ENCODE assay signal across 2 cellular contexts in the genomic region with DNA sequence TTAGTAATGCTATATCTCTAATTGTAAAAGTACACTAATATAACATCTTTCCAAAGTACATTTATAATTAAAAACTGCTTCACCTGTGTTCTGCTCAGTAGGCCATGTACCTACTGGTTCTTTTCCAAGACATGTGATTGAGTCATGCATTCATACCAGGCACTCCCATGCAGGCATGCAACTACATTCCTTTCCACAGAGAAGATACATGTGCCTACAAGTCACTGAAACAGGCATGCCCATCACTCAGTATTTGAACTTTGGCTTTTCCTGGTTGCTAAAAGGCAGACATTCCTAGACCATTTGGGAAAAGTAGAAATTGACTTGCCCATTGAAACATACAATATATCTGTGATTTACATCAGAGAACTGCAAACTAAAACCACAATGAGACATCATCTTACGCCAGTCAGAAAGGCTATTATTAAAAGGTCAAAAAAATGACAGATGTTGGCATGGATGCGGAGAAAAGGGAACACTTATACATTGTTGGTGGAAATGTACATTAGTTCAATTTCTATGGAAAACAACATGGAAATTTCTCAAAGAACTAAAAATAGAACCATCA.
A peak's percentile ranks its signal among the peaks of the same experiment; 100 is the strongest.
TF ChIP-seq lines count a peak whose summit lies in the region.

No MANE protein-coding gene starts in this region.

TF ChIP-seq in SK-N-SH, 30 proteins besides CTCF, POLR2A, EP300 and RAD21 (continued from another document):
- no peak for TF ChIP-seq USF2 (IDR thresholded peaks at IDR 0.05; ENCODE audit: borderline replicate concordance, low read depth, low read length)
- TF ChIP-seq TAF1 (IDR thresholded peaks at IDR 0.05; ENCODE audit: borderline replicate concordance, low read depth, low read length) = no peak
- no peak for TF ChIP-seq FOXJ3 (CRISPR knock-in tag; IDR thresholded peaks at IDR 0.05)
- no peak for TF ChIP-seq SMC3 (IDR thresholded peaks at IDR 0.05; ENCODE audit: low read depth, low read length)
- TF ChIP-seq TEAD4 (IDR thresholded peaks at IDR 0.05; ENCODE audit: borderline replicate concordance, insufficient read depth) = no peak
- TF ChIP-seq TCF12 (IDR thresholded peaks at IDR 0.05) = peak; percentile 50
- no peak for TF ChIP-seq ELF1 (IDR thresholded peaks at IDR 0.05)
- no peak for TF ChIP-seq MEF2A (IDR thresholded peaks at IDR 0.05; ENCODE audit: borderline replicate concordance, low read depth)
- TF ChIP-seq GATA2 (CRISPR knock-in tag; IDR thresholded peaks at IDR 0.05) = no peak
- TF ChIP-seq, protein P1, sequence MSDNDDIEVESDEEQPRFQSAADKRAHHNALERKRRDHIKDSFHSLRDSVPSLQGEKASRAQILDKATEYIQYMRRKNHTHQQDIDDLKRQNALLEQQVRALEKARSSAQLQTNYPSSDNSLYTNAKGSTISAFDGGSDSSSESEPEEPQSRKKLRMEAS (IDR thresholded peaks at IDR 0.05; ENCODE audit: low read depth) = no peak
- TF ChIP-seq, protein P2, sequence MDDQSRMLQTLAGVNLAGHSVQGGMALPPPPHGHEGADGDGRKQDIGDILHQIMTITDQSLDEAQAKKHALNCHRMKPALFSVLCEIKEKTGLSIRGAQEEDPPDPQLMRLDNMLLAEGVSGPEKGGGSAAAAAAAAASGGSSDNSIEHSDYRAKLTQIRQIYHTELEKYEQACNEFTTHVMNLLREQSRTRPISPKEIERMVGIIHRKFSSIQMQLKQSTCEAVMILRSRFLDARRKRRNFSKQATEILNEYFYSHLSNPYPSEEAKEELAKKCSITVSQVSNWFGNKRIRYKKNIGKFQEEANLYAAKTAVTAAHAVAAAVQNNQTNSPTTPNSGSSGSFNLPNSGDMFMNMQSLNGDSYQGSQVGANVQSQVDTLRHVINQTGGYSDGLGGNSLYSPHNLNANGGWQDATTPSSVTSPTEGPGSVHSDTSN (IDR thresholded peaks at IDR 0.05) = peak; percentile 66
- TF ChIP-seq RFX5 (IDR thresholded peaks at IDR 0.05; ENCODE audit: low read length) = no peak
- no peak for TF ChIP-seq CHD2 (IDR thresholded peaks at IDR 0.05; ENCODE audit: low read length, partially characterized antibody)
- TF ChIP-seq FOSL2 (IDR thresholded peaks at IDR 0.05; ENCODE audit: borderline replicate concordance, low read depth) = 0 out of 2 replicates have a peak, but pooled peaks have one; percentile 6

TF ChIP-seq in SK-N-SH treated with all-trans-retinoic acid at 6 μM for 48 hours, 23 proteins besides CTCF, POLR2A, EP300 and RAD21 (continued from another document):
- TF ChIP-seq, protein P3, sequence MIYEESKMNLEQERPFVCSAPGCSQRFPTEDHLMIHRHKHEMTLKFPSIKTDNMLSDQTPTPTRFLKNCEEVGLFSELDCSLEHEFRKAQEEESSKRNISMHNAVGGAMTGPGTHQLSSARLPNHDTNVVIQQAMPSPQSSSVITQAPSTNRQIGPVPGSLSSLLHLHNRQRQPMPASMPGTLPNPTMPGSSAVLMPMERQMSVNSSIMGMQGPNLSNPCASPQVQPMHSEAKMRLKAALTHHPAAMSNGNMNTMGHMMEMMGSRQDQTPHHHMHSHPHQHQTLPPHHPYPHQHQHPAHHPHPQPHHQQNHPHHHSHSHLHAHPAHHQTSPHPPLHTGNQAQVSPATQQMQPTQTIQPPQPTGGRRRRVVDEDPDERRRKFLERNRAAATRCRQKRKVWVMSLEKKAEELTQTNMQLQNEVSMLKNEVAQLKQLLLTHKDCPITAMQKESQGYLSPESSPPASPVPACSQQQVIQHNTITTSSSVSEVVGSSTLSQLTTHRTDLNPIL (CRISPR knock-in tag; IDR thresholded peaks at IDR 0.05; ENCODE audit: low read depth) = no peak
- TF ChIP-seq TOX (CRISPR knock-in tag; IDR thresholded peaks at IDR 0.05; ENCODE audit: borderline replicate concordance) = no peak
- TF ChIP-seq, protein P4, sequence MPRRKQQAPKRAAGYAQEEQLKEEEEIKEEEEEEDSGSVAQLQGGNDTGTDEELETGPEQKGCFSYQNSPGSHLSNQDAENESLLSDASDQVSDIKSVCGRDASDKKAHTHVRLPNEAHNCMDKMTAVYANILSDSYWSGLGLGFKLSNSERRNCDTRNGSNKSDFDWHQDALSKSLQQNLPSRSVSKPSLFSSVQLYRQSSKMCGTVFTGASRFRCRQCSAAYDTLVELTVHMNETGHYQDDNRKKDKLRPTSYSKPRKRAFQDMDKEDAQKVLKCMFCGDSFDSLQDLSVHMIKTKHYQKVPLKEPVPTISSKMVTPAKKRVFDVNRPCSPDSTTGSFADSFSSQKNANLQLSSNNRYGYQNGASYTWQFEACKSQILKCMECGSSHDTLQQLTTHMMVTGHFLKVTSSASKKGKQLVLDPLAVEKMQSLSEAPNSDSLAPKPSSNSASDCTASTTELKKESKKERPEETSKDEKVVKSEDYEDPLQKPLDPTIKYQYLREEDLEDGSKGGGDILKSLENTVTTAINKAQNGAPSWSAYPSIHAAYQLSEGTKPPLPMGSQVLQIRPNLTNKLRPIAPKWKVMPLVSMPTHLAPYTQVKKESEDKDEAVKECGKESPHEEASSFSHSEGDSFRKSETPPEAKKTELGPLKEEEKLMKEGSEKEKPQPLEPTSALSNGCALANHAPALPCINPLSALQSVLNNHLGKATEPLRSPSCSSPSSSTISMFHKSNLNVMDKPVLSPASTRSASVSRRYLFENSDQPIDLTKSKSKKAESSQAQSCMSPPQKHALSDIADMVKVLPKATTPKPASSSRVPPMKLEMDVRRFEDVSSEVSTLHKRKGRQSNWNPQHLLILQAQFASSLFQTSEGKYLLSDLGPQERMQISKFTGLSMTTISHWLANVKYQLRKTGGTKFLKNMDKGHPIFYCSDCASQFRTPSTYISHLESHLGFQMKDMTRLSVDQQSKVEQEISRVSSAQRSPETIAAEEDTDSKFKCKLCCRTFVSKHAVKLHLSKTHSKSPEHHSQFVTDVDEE (CRISPR knock-in tag; IDR thresholded peaks at IDR 0.05) = no peak
- TF ChIP-seq RARB (CRISPR knock-in tag; IDR thresholded peaks at IDR 0.05) = no peak
- TF ChIP-seq ARNTL (CRISPR knock-in tag; IDR thresholded peaks at IDR 0.05; ENCODE audit: borderline replicate concordance, low read depth) = no peak
- TF ChIP-seq BACH2 (CRISPR knock-in tag; IDR thresholded peaks at IDR 0.05; ENCODE audit: borderline replicate concordance) = no peak
- TF ChIP-seq POU6F1 (CRISPR knock-in tag; IDR thresholded peaks at IDR 0.05; ENCODE audit: borderline replicate concordance, low read depth) = no peak
- no peak for TF ChIP-seq PPARA (CRISPR knock-in tag; IDR thresholded peaks at IDR 0.05; ENCODE audit: borderline replicate concordance)
- no peak for TF ChIP-seq ZFP3 (CRISPR knock-in tag; IDR thresholded peaks at IDR 0.05)
- TF ChIP-seq ZC3H10 (CRISPR knock-in tag; IDR thresholded peaks at IDR 0.05) = no peak
